1 cellular context compared by ENCODE assay signal in the genomic region with DNA sequence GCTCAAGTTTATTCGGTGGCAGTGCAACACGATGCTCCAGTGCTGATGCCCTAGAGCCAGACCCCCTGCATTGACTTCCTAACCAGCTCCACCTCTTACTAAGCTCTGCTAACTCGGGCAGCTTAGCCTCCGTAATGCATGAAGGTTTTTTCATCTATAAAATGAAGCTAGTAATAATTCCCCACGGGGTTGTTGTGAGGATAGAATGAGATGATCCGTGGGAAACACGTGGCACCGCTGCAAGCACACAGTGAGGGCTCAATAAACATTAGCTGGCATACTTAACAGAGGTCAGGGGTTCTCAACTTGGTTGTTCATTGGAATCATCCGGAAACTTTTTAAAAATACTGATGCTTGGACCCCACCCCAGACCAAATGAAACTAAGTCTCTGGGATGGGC.
TF ChIP-seq lines count a peak whose summit lies in the region.

No MANE protein-coding gene starts in this region.

TF ChIP-seq in GM12878, 131 proteins besides CTCF, POLR2A, EP300 and RAD21:
- TF ChIP-seq FOXM1 (IDR thresholded peaks at IDR 0.05; ENCODE audit: low read depth, low read length) (no peak), BHLHE40 (IDR thresholded peaks at IDR 0.05; ENCODE audit: borderline replicate concordance in 1 of 2, low read depth in 2 of 2, low read length in 1 of 2) (no peak), NFIC (IDR thresholded peaks at IDR 0.05; ENCODE audit: low read depth, low read length) (no peak)
